ENCODE assay signal across 30 cellular contexts in genomic region chr10:77542860-77543259, GRCh38.
"Had no signal": no experiment of that assay in that cellular context is flagged by ENCODE, and none has a peak within 500 bp of the region (broad histone marks: within the 10 kb centered on the region; RNA-seq: fewer than 3 reads in every experiment).

No MANE protein-coding gene starts in this region.

- H3K9me3 Mint-ChIP-seq: activated B cell treated with CpG ODN at 0.5 μM for 24 hours; activated T-helper 1 cell treated with anti-CD3 and anti-CD28 coated beads, Interleukin-12 subunit alpha, Interleukin-12 subunit beta, Interleukin-2, Interleukin-4 antibody, amounts not matched to agents 30 ng/mL and 10 ng/mL and 1 ng/mL, durations not matched to agents 14 hours and 24 hours and 36 hours; activated T-helper 2 cell treated with anti-CD3 and anti-CD28 coated beads, Interferon-gamma antibody, Interleukin-2, Interleukin-4, amounts not matched to agents 10 μg/mL and 5 μg/mL and 100 μg/mL, durations not matched to agents 14 hours and 24 hours and 36 hours; T-helper 1 cell treated with Interleukin-12 subunit alpha and Interleukin-12 subunit beta and Interleukin-4 antibody, amounts not matched to agents 30 μg/mL and 1 μg/mL, for 36 hours had no signal

- H3K36me3 Mint-ChIP-seq: activated CD4-positive, alpha-beta memory T cell treated with anti-CD3 and anti-CD28 coated beads for 36 hours; activated CD8-positive, alpha-beta memory T cell treated with anti-CD3 and anti-CD28 coated beads, Interleukin-2, amount 10 ng/mL, durations not matched to agents 7 days and 5 days; activated naive CD4-positive, alpha-beta T cell treated with anti-CD3 and anti-CD28 coated beads, Interleukin-2, amount 50 U/mL, for 24 hours; activated naive CD8-positive, alpha-beta T cell treated with anti-CD3 and anti-CD28 coated beads for 36 hours had no signal

- H3K27ac Mint-ChIP-seq: activated B cell treated with CpG ODN at 0.5 μM for 24 hours; activated CD4-positive, alpha-beta memory T cell treated with anti-CD3 and anti-CD28 coated beads for 36 hours; activated CD8-positive, alpha-beta memory T cell treated with anti-CD3 and anti-CD28 coated beads, Interleukin-2, amount 10 ng/mL, durations not matched to agents 7 days and 5 days; activated CD8-positive, alpha-beta T cell treated with anti-CD3 and anti-CD28 coated beads, Interleukin-2, amount 10 ng/mL, durations not matched to agents 7 days and 5 days; activated naive CD4-positive, alpha-beta T cell treated with anti-CD3 and anti-CD28 coated beads for 36 hours; activated naive CD4-positive, alpha-beta T cell treated with anti-CD3 and anti-CD28 coated beads, Interleukin-2, amount 50 U/mL, for 24 hours; activated naive CD8-positive, alpha-beta T cell treated with anti-CD3 and anti-CD28 coated beads for 36 hours; activated naive CD8-positive, alpha-beta T cell treated with anti-CD3 and anti-CD28 coated beads, Interleukin-2, amount 50 U/mL, for 24 hours; activated T-helper 1 cell treated with anti-CD3 and anti-CD28 coated beads, Interleukin-12 subunit alpha, Interleukin-12 subunit beta, Interleukin-2, Interleukin-4 antibody, amounts not matched to agents 30 ng/mL and 10 ng/mL and 1 ng/mL, durations not matched to agents 14 hours and 24 hours and 36 hours; activated T-helper 2 cell treated with anti-CD3 and anti-CD28 coated beads, Interferon-gamma antibody, Interleukin-2, Interleukin-4, amounts not matched to agents 10 μg/mL and 5 μg/mL and 100 μg/mL, durations not matched to agents 14 hours and 24 hours and 36 hours; T-helper 1 cell treated with Interleukin-12 subunit alpha and Interleukin-12 subunit beta and Interleukin-4 antibody, amounts not matched to agents 30 μg/mL and 1 μg/mL, for 36 hours had no signal

- ATAC-seq: activated CD4-positive, CD25-positive, alpha-beta regulatory T cell treated with anti-CD3 and anti-CD28 coated beads, Interleukin-2, amount 50 U/mL, for 24 hours; activated CD8-positive, alpha-beta memory T cell treated with anti-CD3 and anti-CD28 coated beads, Interleukin-2, amount 10 ng/mL, durations not matched to agents 7 days and 5 days; activated CD8-positive, alpha-beta T cell treated with anti-CD3 and anti-CD28 coated beads, Interleukin-2, amount 10 ng/mL, durations not matched to agents 7 days and 5 days; activated naive CD8-positive, alpha-beta T cell treated with anti-CD3 and anti-CD28 coated beads, Interleukin-2, amount 50 U/mL, for 24 hours; body of pancreas; gastroesophageal sphincter; heart right ventricle had no signal

- H3K4me3 Mint-ChIP-seq: activated B cell treated with CpG ODN at 0.5 μM for 24 hours; activated CD4-positive, alpha-beta memory T cell treated with anti-CD3 and anti-CD28 coated beads for 36 hours; activated CD8-positive, alpha-beta memory T cell treated with anti-CD3 and anti-CD28 coated beads, Interleukin-2, amount 10 ng/mL, durations not matched to agents 7 days and 5 days; activated CD8-positive, alpha-beta T cell treated with anti-CD3 and anti-CD28 coated beads, Interleukin-2, amount 10 ng/mL, durations not matched to agents 7 days and 5 days; activated naive CD4-positive, alpha-beta T cell treated with anti-CD3 and anti-CD28 coated beads for 36 hours; activated naive CD4-positive, alpha-beta T cell treated with anti-CD3 and anti-CD28 coated beads, Interleukin-2, amount 50 U/mL, for 24 hours; activated naive CD8-positive, alpha-beta T cell treated with anti-CD3 and anti-CD28 coated beads for 36 hours; activated naive CD8-positive, alpha-beta T cell treated with anti-CD3 and anti-CD28 coated beads, Interleukin-2, amount 50 U/mL, for 24 hours; activated T-helper 1 cell treated with anti-CD3 and anti-CD28 coated beads, Interleukin-12 subunit alpha, Interleukin-12 subunit beta, Interleukin-2, Interleukin-4 antibody, amounts not matched to agents 30 ng/mL and 10 ng/mL and 1 ng/mL, durations not matched to agents 14 hours and 24 hours and 36 hours; T-helper 1 cell treated with Interleukin-12 subunit alpha and Interleukin-12 subunit beta and Interleukin-4 antibody, amounts not matched to agents 30 μg/mL and 1 μg/mL, for 36 hours had no signal

- H3K4me1 Mint-ChIP-seq: activated naive CD4-positive, alpha-beta T cell treated with anti-CD3 and anti-CD28 coated beads, Interleukin-2, amount 50 U/mL, for 24 hours; activated naive CD8-positive, alpha-beta T cell treated with anti-CD3 and anti-CD28 coated beads for 36 hours; activated naive CD8-positive, alpha-beta T cell treated with anti-CD3 and anti-CD28 coated beads, Interleukin-2, amount 50 U/mL, for 24 hours had no signal

- H3K27me3 Mint-ChIP-seq: activated B cell treated with CpG ODN at 0.5 μM for 24 hours had no signal

- DNase-seq: activated B cell treated with CpG ODN at 0.5 μM for 24 hours; activated CD4-positive, alpha-beta memory T cell treated with anti-CD3 and anti-CD28 coated beads for 36 hours; activated CD4-positive, alpha-beta T cell treated with anti-CD3 and anti-CD28 coated beads for 48 hours; activated CD4-positive, alpha-beta T cell treated with anti-CD3 and anti-CD28 coated beads, Interleukin-2, amount 50 U/mL, for 1 hour; activated CD8-positive, alpha-beta memory T cell treated with anti-CD3 and anti-CD28 coated beads, Interleukin-2, amount 10 ng/mL, durations not matched to agents 7 days and 5 days; activated CD8-positive, alpha-beta memory T cell treated with anti-CD3 and anti-CD28 coated beads, Interleukin-2, amount 50 U/mL, for 4 hours; activated CD8-positive, alpha-beta T cell treated with anti-CD3 and anti-CD28 coated beads, Interleukin-2, amount 10 ng/mL, durations not matched to agents 7 days and 5 days; activated effector memory CD4-positive, alpha-beta T cell treated with anti-CD3 and anti-CD28 coated beads, Interleukin-2, amount 50 U/mL, for 16 hours; activated naive CD4-positive, alpha-beta T cell treated with anti-CD3 and anti-CD28 coated beads for 36 hours; activated naive CD8-positive, alpha-beta T cell treated with anti-CD3 and anti-CD28 coated beads for 36 hours; activated naive CD8-positive, alpha-beta T cell treated with anti-CD3 and anti-CD28 coated beads, Interleukin-2, amount 50 U/mL, for 24 hours; activated T-cell treated with anti-CD3 and anti-CD28 coated beads, Interleukin-2, amount 50 U/mL, for 1 hour; activated T-cell treated with anti-CD3 and anti-CD28 coated beads, Interleukin-2, amount 50 U/mL, for 48 hours; adrenal gland; amygdala; aorta; body of pancreas; cortex of kidney; effector CD8-positive, alpha-beta T cell; esophagus squamous epithelium; foreskin melanocyte; heart right ventricle; T1000; WERI-Rb-1 had no signal
